10 cellular contexts compared by ENCODE assay signal in genomic region chr11:100910808-100911207, GRCh38.
DNase-seq lines count a peak whose midpoint lies in the region; ATAC-seq, FAIRE-seq and TF ChIP-seq lines count a peak whose summit lies in the region.
"Had no signal": no experiment of that assay in that cellular context is flagged by ENCODE, and none has a peak within 500 bp of the region (broad histone marks: within the 10 kb centered on the region; RNA-seq: fewer than 3 reads in every experiment).

No MANE protein-coding gene starts in this region.

- no peak for DNase-seq in GM12892 (ENCODE audit: insufficient read length)
- DNase-seq in SK-N-DZ (ENCODE audit: low spot score): no peak
- DNase-seq in D341Med (ENCODE audit: low spot score): no peak
- no peak for DNase-seq in NCI-H2081 treated with DMSO at 0.1 percent for 48 hours (lab: John Stamatoyannopoulos, UW)
- no peak for DNase-seq in effector CD4-positive, alpha-beta T cell
- DNase-seq: NCI-H524 treated with DMSO at 0.1 percent for 48 hours, sigmoid colon had no signal

- peak; percentile 85 for ATAC-seq in GM19452 (IDR thresholded peaks at IDR 0.05; ENCODE audit: unreplicated experiment)
- peak; percentile 94 for ATAC-seq in HG02884 (IDR thresholded peaks at IDR 0.05; ENCODE audit: unreplicated experiment)
- ATAC-seq in HG03571 (IDR thresholded peaks at IDR 0.05; ENCODE audit: unreplicated experiment): peak; percentile 84

- no peak for TF ChIP-seq POLR2A in GM12892 (IDR thresholded peaks at IDR 0.05; ENCODE audit: low read depth, low read length)

- FAIRE-seq in GM12892 (lab: Jason Lieb, UNC): peak; percentile 85
